Comparison of ENCODE assay signal across 14 cellular contexts in the genomic region with DNA sequence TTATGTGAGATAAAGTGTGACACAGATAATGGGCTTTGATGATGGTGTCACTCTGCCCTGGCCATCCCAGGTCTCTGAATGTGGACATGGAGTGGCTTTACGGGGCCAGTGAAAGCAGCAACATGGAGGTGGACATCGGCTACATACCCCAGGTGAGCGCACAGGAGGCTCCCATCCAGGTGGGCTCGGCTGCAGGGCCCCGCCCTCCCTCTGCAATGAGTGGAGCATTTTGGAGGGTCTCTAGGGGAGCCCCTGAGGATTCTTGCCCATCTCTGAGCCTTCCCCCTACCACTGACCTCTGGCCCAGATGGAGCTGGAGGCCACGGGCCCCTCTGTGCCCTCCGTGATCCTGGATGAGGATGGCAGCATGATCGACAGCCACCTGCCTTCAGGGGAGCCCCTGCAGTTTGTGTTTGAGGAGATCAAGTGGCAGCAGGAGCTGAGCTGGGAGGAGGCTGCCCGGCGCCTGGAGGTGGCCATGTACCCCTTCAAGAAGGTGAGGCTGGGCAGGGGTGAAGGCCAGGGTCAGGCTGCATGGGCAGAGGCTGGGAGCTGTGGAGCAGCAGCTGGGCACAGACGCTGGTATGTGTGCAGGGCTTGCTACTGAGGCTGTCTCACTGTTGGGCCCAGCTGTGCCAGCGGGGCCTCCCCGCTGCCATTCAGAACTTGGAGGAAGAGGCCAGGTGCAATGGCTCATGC. TPM values are rescaled to one million over a fixed set of nuclear protein-coding genes. Genes with fewer than 3 reads are reported as not detected.
"Had no signal": no experiment of that assay in that cellular context is flagged by ENCODE, and none has a peak within 500 bp of the region (broad histone marks: within the 10 kb centered on the region; RNA-seq: fewer than 3 reads in every experiment).

No MANE protein-coding gene starts in this region.

- H3K4me3 ChIP-seq: colonic mucosa, esophagus muscularis mucosa, left ventricle myocardium inferior, thoracic aorta had no signal

- H3K27ac Mint-ChIP-seq: activated CD8-positive, alpha-beta memory T cell treated with anti-CD3 and anti-CD28 coated beads, Interleukin-2, amount 10 ng/mL, durations not matched to agents 7 days and 5 days; activated CD8-positive, alpha-beta T cell treated with anti-CD3 and anti-CD28 coated beads for 36 hours; activated naive CD8-positive, alpha-beta T cell; nephron; type B pancreatic cell had no signal

- H3K9me3 Mint-ChIP-seq: activated CD8-positive, alpha-beta T cell treated with anti-CD3 and anti-CD28 coated beads for 36 hours; central memory CD8-positive, alpha-beta T cell; effector memory CD8-positive, alpha-beta T cell; nephron; type B pancreatic cell had no signal

- H3K27ac ChIP-seq: colonic mucosa had no signal

- H3K4me3 Mint-ChIP-seq: activated CD8-positive, alpha-beta memory T cell treated with anti-CD3 and anti-CD28 coated beads, Interleukin-2, amount 10 ng/mL, durations not matched to agents 7 days and 5 days; activated CD8-positive, alpha-beta T cell treated with anti-CD3 and anti-CD28 coated beads for 36 hours; activated naive CD8-positive, alpha-beta T cell; central memory CD8-positive, alpha-beta T cell; effector memory CD8-positive, alpha-beta T cell; nephron; type B pancreatic cell had no signal

- H3K4me1 ChIP-seq: colonic mucosa had no signal

- H3K36me3 ChIP-seq: breast epithelium, colonic mucosa had no signal

- H3K27me3 Mint-ChIP-seq: activated CD8-positive, alpha-beta memory T cell treated with anti-CD3 and anti-CD28 coated beads, Interleukin-2, amount 10 ng/mL, durations not matched to agents 7 days and 5 days; activated CD8-positive, alpha-beta T cell treated with anti-CD3 and anti-CD28 coated beads for 36 hours; activated naive CD8-positive, alpha-beta T cell; central memory CD8-positive, alpha-beta T cell; effector memory CD8-positive, alpha-beta T cell; type B pancreatic cell had no signal

- H3K27me3 ChIP-seq: breast epithelium, colonic mucosa, dorsolateral prefrontal cortex, esophagus muscularis mucosa had no signal

- FAIRE-seq: frontal cortex had no signal

- H3K36me3 Mint-ChIP-seq: activated CD8-positive, alpha-beta memory T cell treated with anti-CD3 and anti-CD28 coated beads, Interleukin-2, amount 10 ng/mL, durations not matched to agents 7 days and 5 days; activated naive CD8-positive, alpha-beta T cell; type B pancreatic cell had no signal

- H3K4me1 Mint-ChIP-seq: central memory CD8-positive, alpha-beta T cell; nephron had no signal

- H3K9me3 ChIP-seq: breast epithelium, colonic mucosa, esophagus muscularis mucosa, left ventricle myocardium inferior, thoracic aorta had no signal

RNA-seq across cellular contexts. Expression of a gene that starts 47.7 kb away (rescaled TPM):
- total RNA-seq: esophagus muscularis mucosa, left ventricle myocardium inferior, thoracic aorta had no signal
